11 cellular contexts compared by ENCODE assay signal in the genomic region with DNA sequence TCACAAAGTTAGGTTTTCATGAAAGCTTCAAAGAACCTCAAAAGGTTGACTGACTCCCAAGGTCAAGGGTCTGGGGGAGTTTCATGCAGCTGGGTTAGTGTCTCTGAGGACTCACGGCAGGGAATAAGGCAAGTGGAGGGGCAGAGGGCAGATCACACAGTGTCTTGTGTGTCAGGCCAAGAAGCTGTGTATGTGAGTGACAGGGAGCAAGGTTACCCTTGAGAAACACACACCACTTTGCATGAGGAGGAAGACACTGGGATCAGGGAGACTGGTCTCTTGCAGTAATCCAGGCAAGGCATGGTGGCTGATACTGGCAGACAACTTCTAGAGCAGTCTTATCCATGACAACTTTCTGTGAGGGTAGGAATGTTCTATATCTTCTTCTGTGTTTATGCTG. TPM values are rescaled to one million over a fixed set of nuclear protein-coding genes. Genes with fewer than 3 reads are reported as not detected.
A peak's percentile ranks its signal among the peaks of the same experiment; 100 is the strongest.
DNase-seq lines count a peak whose midpoint lies in the region; ATAC-seq and FAIRE-seq lines count a peak whose summit lies in the region.
"Had no signal": no experiment of that assay in that cellular context is flagged by ENCODE, and none has a peak within 500 bp of the region (broad histone marks: within the 10 kb centered on the region; RNA-seq: fewer than 3 reads in every experiment).

No MANE protein-coding gene starts in this region.

- intact Hi-C loops in naive thymus-derived CD4-positive, alpha-beta T cell (cut with micrococcal nuclease), result no loop called here

- peaks cover 65% of the 10 kb centered on the region for H3K4me1 Mint-ChIP-seq in activated CD4-positive, alpha-beta memory T cell treated with anti-CD3 and anti-CD28 coated beads, Interleukin-2, amount 10 ng/mL, durations not matched to agents 7 days and 5 days
- H3K4me1 Mint-ChIP-seq in naive thymus-derived CD4-positive, alpha-beta T cell, result peaks cover 33 to 77% (median 62%) of the 10 kb centered on the region in 7 donors

- peaks cover 0 to 26% (median 0%) of the 10 kb centered on the region in 3 experiments for H3K36me3 ChIP-seq in naive thymus-derived CD4-positive, alpha-beta T cell (ENCODE audit: control insufficient read depth in 2 of 3, insufficient read depth in 3 of 3, low read length in 3 of 3)

- CTCF ChIA-PET in activated CD4-positive, alpha-beta memory T cell treated with anti-CD3 and anti-CD28 coated beads, Interleukin-2, amount 10 ng/mL, durations not matched to agents 7 days and 5 days (lab: Charles Lee), result interaction anchor here (1.4 to 3.5 kb wide), 2 partner anchors 8 to 11 kb away, joined by 4 to 29 read pairs; partner anchors contain the start of gene DHRS13
- CTCF ChIA-PET in naive thymus-derived CD4-positive, alpha-beta T cell (lab: Charles Lee), result interaction anchor here (0.5 to 2.4 kb wide), 3 partner anchors 49 to 553 kb away, joined by 4 to 13 read pairs (median 5); partner anchors contain the start of gene FAM222B

- H3K27ac Mint-ChIP-seq in activated CD4-positive, alpha-beta memory T cell treated with anti-CD3 and anti-CD28 coated beads, Interleukin-2, amount 10 ng/mL, durations not matched to agents 7 days and 5 days, result peak overlapping the region; percentile 52
- H3K27ac Mint-ChIP-seq in naive thymus-derived CD4-positive, alpha-beta T cell, result peak overlapping the region; percentile 74 to 99 (median 90)

- H3K4me3 Mint-ChIP-seq in activated CD4-positive, alpha-beta memory T cell treated with anti-CD3 and anti-CD28 coated beads, Interleukin-2, amount 10 ng/mL, durations not matched to agents 7 days and 5 days, result no peak overlapping the region
- H3K4me3 Mint-ChIP-seq in naive thymus-derived CD4-positive, alpha-beta T cell, result peak overlapping the region in 8 of 10 donors; percentile 28 to 68 (median 50)

- H3K4me3 ChIP-seq in naive thymus-derived CD4-positive, alpha-beta T cell (ENCODE audit: low read length), result no peak overlapping the region
- H3K4me3 ChIP-seq: heart left ventricle had no signal

- peaks cover 15 to 32% of the 10 kb centered on the region in 2 donors for H3K4me1 ChIP-seq in naive thymus-derived CD4-positive, alpha-beta T cell (ENCODE audit: control insufficient read depth in 2 of 2, insufficient read depth in 2 of 2, low read length in 2 of 2)

- H3K9me3 ChIP-seq in naive thymus-derived CD4-positive, alpha-beta T cell (ENCODE audit: control insufficient read depth in 2 of 3, low read length in 3 of 3), result no peaks in the 10 kb centered on the region
- H3K9me3 ChIP-seq: heart left ventricle had no signal

- DNase-seq in GM19239 (ENCODE audit: insufficient read length, low spot score) (no peak), G401 (ENCODE audit: low spot score) (no peak), KG1 (lab: John Stamatoyannopoulos, UW) (no peak)
- no peak for DNase-seq in activated CD4-positive, alpha-beta memory T cell treated with anti-CD3 and anti-CD28 coated beads, Interleukin-2, amount 10 ng/mL, durations not matched to agents 7 days and 5 days
- no peak for DNase-seq in naive thymus-derived CD4-positive, alpha-beta T cell
- DNase-seq: left colon, NCI-H1930, NCI-H748 treated with DMSO at 0.1 percent for 48 hours had no signal

- H3K27me3 ChIP-seq in naive thymus-derived CD4-positive, alpha-beta T cell (ENCODE audit: control insufficient read depth in 2 of 2, insufficient read depth in 2 of 2, low read length in 2 of 2), result no peaks in the 10 kb centered on the region
- H3K27me3 ChIP-seq: heart left ventricle had no signal

- H3K27ac ChIP-seq in naive thymus-derived CD4-positive, alpha-beta T cell (ENCODE audit: low read depth, low read length), result peak overlapping the region; percentile 78
- H3K27ac ChIP-seq: epithelial cell of prostate had no signal

- H3K9me3 Mint-ChIP-seq in activated CD4-positive, alpha-beta memory T cell treated with anti-CD3 and anti-CD28 coated beads, Interleukin-2, amount 10 ng/mL, durations not matched to agents 7 days and 5 days, result no peaks in the 10 kb centered on the region
- H3K9me3 Mint-ChIP-seq in naive thymus-derived CD4-positive, alpha-beta T cell, result no peaks in the 10 kb centered on the region

- no peaks in the 10 kb centered on the region for H3K27me3 Mint-ChIP-seq in activated CD4-positive, alpha-beta memory T cell treated with anti-CD3 and anti-CD28 coated beads, Interleukin-2, amount 10 ng/mL, durations not matched to agents 7 days and 5 days
- H3K27me3 Mint-ChIP-seq in naive thymus-derived CD4-positive, alpha-beta T cell, result no peaks in the 10 kb centered on the region

- FAIRE-seq in GM19239 (lab: Jason Lieb, UNC), result peak; percentile 66
- FAIRE-seq: TTC549 had no signal

- peaks cover 38% of the 10 kb centered on the region for H3K36me3 Mint-ChIP-seq in activated CD4-positive, alpha-beta memory T cell treated with anti-CD3 and anti-CD28 coated beads, Interleukin-2, amount 10 ng/mL, durations not matched to agents 7 days and 5 days (ENCODE audit: low read depth)
- peaks cover 0 to 18% (median 8%) of the 10 kb centered on the region in 5 donors for H3K36me3 Mint-ChIP-seq in naive thymus-derived CD4-positive, alpha-beta T cell

- no peak for ATAC-seq in naive thymus-derived CD4-positive, alpha-beta T cell
- ATAC-seq: heart left ventricle, left colon had no signal

- in situ Hi-C loops in G401 (cut with HindIII; ENCODE audit: low sequenced_read_pairs), result no loop called here

- POLR2A ChIA-PET in activated CD4-positive, alpha-beta memory T cell treated with anti-CD3 and anti-CD28 coated beads, Interleukin-2, amount 10 ng/mL, durations not matched to agents 7 days and 5 days (lab: Charles Lee), result interaction anchor here (1.2 to 6.7 kb wide), 5 partner anchors 11 to 164 kb away, joined by 3 to 39 read pairs (median 14); partner anchors contain the start of genes DHRS13, FAM222B, NEK8 and PHF12
- POLR2A ChIA-PET in naive thymus-derived CD4-positive, alpha-beta T cell (lab: Charles Lee), result interaction anchor here (0.8 to 8.9 kb wide), 5 partner anchors 9 to 172 kb away, joined by 3 to 67 read pairs (median 4); partner anchors contain the start of genes DHRS13, ERAL1 and RPL23A

RNA-seq across cellular contexts. Expression of gene FLOT2, which starts 6.3 kb away (rescaled TPM):
- total RNA-seq in activated CD4-positive, alpha-beta memory T cell treated with anti-CD3 and anti-CD28 coated beads, Interleukin-2, amount 10 ng/mL, durations not matched to agents 7 days and 5 days, result 100 to 1,000 TPM; 193 to 200 TPM
- total RNA-seq in naive thymus-derived CD4-positive, alpha-beta T cell, result 100 to 1,000 TPM; 134 to 252 (median 191) TPM
- polyA plus RNA-seq in naive thymus-derived CD4-positive, alpha-beta T cell, result 100 to 1,000 TPM; 228 to 309 TPM
- total RNA-seq in G401 (2014; rRNA removed; shearing (Covaris generic)), result 57.5 and 59.7 TPM in 2 replicates

RNA-seq across cellular contexts. Expression of gene DHRS13, which starts 11.7 kb away (rescaled TPM):
- 10 to 100 TPM; 25.2 to 25.7 TPM for total RNA-seq in activated CD4-positive, alpha-beta memory T cell treated with anti-CD3 and anti-CD28 coated beads, Interleukin-2, amount 10 ng/mL, durations not matched to agents 7 days and 5 days
- total RNA-seq in naive thymus-derived CD4-positive, alpha-beta T cell, result 10 to 100 TPM; 20.0 to 51.3 (median 30.4) TPM
- polyA plus RNA-seq in naive thymus-derived CD4-positive, alpha-beta T cell, result 10 to 100 TPM; 15.3 to 29.9 TPM
- total RNA-seq in G401 (2014; rRNA removed; shearing (Covaris generic)), result 24.7 and 30.9 TPM in 2 replicates

RNA-seq across cellular contexts. Expression of gene ERAL1, which starts 36.4 kb away (rescaled TPM):
- total RNA-seq in activated CD4-positive, alpha-beta memory T cell treated with anti-CD3 and anti-CD28 coated beads, Interleukin-2, amount 10 ng/mL, durations not matched to agents 7 days and 5 days, result 10 to 100 TPM; 34.6 to 35.2 TPM
- total RNA-seq in naive thymus-derived CD4-positive, alpha-beta T cell, result 10 to 100 TPM; 19.8 to 50.0 (median 24.9) TPM
- polyA plus RNA-seq in naive thymus-derived CD4-positive, alpha-beta T cell, result 10 to 100 TPM; 41.3 to 56.6 TPM
- 52.9 and 96.8 TPM in 2 replicates for total RNA-seq in G401 (2014; rRNA removed; shearing (Covaris generic))

RNA-seq across cellular contexts. Expression of gene FAM222B, which starts 48.6 kb away (rescaled TPM):
- 10 to 100 TPM; 15.5 to 17.1 TPM for total RNA-seq in activated CD4-positive, alpha-beta memory T cell treated with anti-CD3 and anti-CD28 coated beads, Interleukin-2, amount 10 ng/mL, durations not matched to agents 7 days and 5 days
- total RNA-seq in naive thymus-derived CD4-positive, alpha-beta T cell, result 10 to 100 TPM; 16.5 to 24.4 (median 22.3) TPM
- 10 to 100 TPM; 11.8 to 23.1 TPM for polyA plus RNA-seq in naive thymus-derived CD4-positive, alpha-beta T cell
- total RNA-seq in G401 (2014; rRNA removed; shearing (Covaris generic)), result 0.86 and 8.0 TPM in 2 replicates
